27 cellular contexts compared by ENCODE assay signal in genomic region chr7:130822642-130823041, GRCh38.
DNase-seq lines count a peak whose midpoint lies in the region; ATAC-seq, FAIRE-seq and TF ChIP-seq lines count a peak whose summit lies in the region.
"Had no signal": no experiment of that assay in that cellular context is flagged by ENCODE, and none has a peak within 500 bp of the region (broad histone marks: within the 10 kb centered on the region; RNA-seq: fewer than 3 reads in every experiment).

No MANE protein-coding gene starts in this region.

- peak; percentile 52 to 57 for ATAC-seq in activated T-cell treated with anti-CD3 and anti-CD28 coated beads, Interleukin-2, amount 50 U/mL, for 72 hours (replicated peaks in 1 of 2)
- ATAC-seq: HepG2 had no signal

- peaks cover 25% of the 10 kb centered on the region for H3K4me1 ChIP-seq in OCI-LY3 (ENCODE audit: low read length)
- H3K4me1 ChIP-seq: thyroid gland had no signal

- peaks cover 9 to 22% of the 10 kb centered on the region in 2 donors for H3K36me3 Mint-ChIP-seq in activated T-cell treated with anti-CD3 and anti-CD28 coated beads, Interleukin-2, amount 50 U/mL, for 72 hours (ENCODE audit: insufficient read depth in 2 of 2)
- H3K36me3 Mint-ChIP-seq: CD4-positive, CD25-positive, alpha-beta regulatory T cell had no signal

- peak overlapping the region; percentile 54 for H3K4me2 ChIP-seq in OCI-LY3 (ENCODE audit: low read length)

- H3K36me3 ChIP-seq in OCI-LY3 (replicated peaks; ENCODE audit: low read depth, low read length), result peaks cover 7% of the 10 kb centered on the region
- H3K36me3 ChIP-seq: SJSA1, thyroid gland had no signal

- H3K4me3 Mint-ChIP-seq in activated T-cell treated with anti-CD3 and anti-CD28 coated beads, Interleukin-2, amount 50 U/mL, for 72 hours, result no peak overlapping the region
- H3K4me3 Mint-ChIP-seq: activated naive CD4-positive, alpha-beta T cell treated with anti-CD3 and anti-CD28 coated beads, Interleukin-2, amount 10 ng/mL, durations not matched to agents 7 days and 5 days; CD4-positive, CD25-positive, alpha-beta regulatory T cell; endodermal cell; nephron progenitor cell had no signal

- H3K4me1 Mint-ChIP-seq in activated T-cell treated with anti-CD3 and anti-CD28 coated beads, Interleukin-2, amount 50 U/mL, for 72 hours (ENCODE audit: low read depth), result peaks cover 20% of the 10 kb centered on the region
- H3K4me1 Mint-ChIP-seq: endodermal cell, nephron progenitor cell had no signal

- H3K79me2 ChIP-seq in OCI-LY3 (ENCODE audit: low read length), result no peaks in the 10 kb centered on the region

- H4K20me1 ChIP-seq in OCI-LY3 (ENCODE audit: insufficient read depth, low read length), result no peaks in the 10 kb centered on the region

- peak overlapping the region; percentile 38; the same call in 1 of the 2 replicates for H3K9ac ChIP-seq in OCI-LY3 (ENCODE audit: low read length)

- peaks cover 16% of the 10 kb centered on the region; the same call in 1 of the 2 replicates for H3K9me3 ChIP-seq in OCI-LY3 (ENCODE audit: insufficient read depth, low read length)
- H3K9me3 ChIP-seq: SJSA1, thyroid gland had no signal

- no peaks in the 10 kb centered on the region for H3K27me3 ChIP-seq in OCI-LY3 (ENCODE audit: low read depth, low read length)
- H3K27me3 ChIP-seq: SJSA1, thyroid gland had no signal

- TF ChIP-seq CTCF in OCI-LY3 (IDR thresholded peaks at IDR 0.05; ENCODE audit: low read depth, low read length) (no peak), fibroblast of villous mesenchyme (IDR thresholded peaks at IDR 0.05; ENCODE audit: insufficient read depth, low read depth, low read length) (no peak)

- no peak overlapping the region for H2AFZ ChIP-seq in OCI-LY3 (ENCODE audit: low read depth, low read length)

- peaks cover 6 to 10% of the 10 kb centered on the region in 2 donors for H3K9me3 Mint-ChIP-seq in activated T-cell treated with anti-CD3 and anti-CD28 coated beads, Interleukin-2, amount 50 U/mL, for 72 hours

- no peak for FAIRE-seq in RCC 7860 (lab: Jason Lieb, UNC)
- FAIRE-seq: colon, H1, HepG2 had no signal

- no peaks in the 10 kb centered on the region for H3K27me3 Mint-ChIP-seq in activated T-cell treated with anti-CD3 and anti-CD28 coated beads, Interleukin-2, amount 50 U/mL, for 72 hours (ENCODE audit: low read depth)
- H3K27me3 Mint-ChIP-seq: activated naive CD4-positive, alpha-beta T cell treated with anti-CD3 and anti-CD28 coated beads, Interleukin-2, amount 10 ng/mL, durations not matched to agents 7 days and 5 days had no signal

- peak overlapping the region; percentile 81 for H3K27ac ChIP-seq in OCI-LY3 (ENCODE audit: low read length)
- H3K27ac ChIP-seq: SJSA1, thyroid gland had no signal

- H3K4me3 ChIP-seq in OCI-LY3 (ENCODE audit: low read length) (peak overlapping the region; percentile 48), fibroblast of villous mesenchyme (ENCODE audit: low read depth, low read length) (no peak overlapping the region)
- H3K4me3 ChIP-seq: SJSA1, thyroid gland had no signal

- DNase-seq in activated T-cell treated with anti-CD3 and anti-CD28 coated beads, Interleukin-2, amount 50 U/mL, for 72 hours, result no peak
- no peak for DNase-seq in activated T-cell treated with anti-CD3 and anti-CD28 coated beads, Interleukin-2, amount 50 U/mL, for 1 hour
- peak; percentile 36 for DNase-seq in fibroblast of villous mesenchyme (ENCODE audit: low read depth)
- peak; percentile 24 for DNase-seq in stromal cell of bone marrow (ENCODE audit: low read depth)
- DNase-seq in AG08396 (ENCODE audit: low spot score), result no peak
- DNase-seq in GM19240 (ENCODE audit: insufficient read length, low spot score), result no peak
- DNase-seq in RCC 7860 (ENCODE audit: low spot score), result no peak
- DNase-seq: activated CD4-positive, alpha-beta T cell treated with anti-CD3 and anti-CD28 coated beads for 1 hour; activated CD8-positive, alpha-beta memory T cell treated with anti-CD3 and anti-CD28 coated beads, Interleukin-2, amount 50 U/mL, for 4 hours; activated naive CD4-positive, alpha-beta T cell treated with anti-CD3 and anti-CD28 coated beads, Interleukin-2, amount 10 ng/mL, durations not matched to agents 7 days and 5 days; DMS153; endodermal cell; hypothalamus; kidney glomerular epithelial cell; mesendoderm; MV-4-11; NCI-H2081 treated with DMSO at 0.1 percent for 48 hours; NCI-H510A treated with DMSO at 0.1 percent for 48 hours; nephron progenitor cell; stimulated activated CD4-positive, alpha-beta T cell treated with anti-CD3 and anti-CD28 coated beads, Interleukin-12 subunit alpha, Interleukin-12 subunit beta, amount 100 ng/mL, for 4 hours; thyroid gland had no signal

- peak overlapping the region; percentile 86 for H3K27ac Mint-ChIP-seq in activated T-cell treated with anti-CD3 and anti-CD28 coated beads, Interleukin-2, amount 50 U/mL, for 72 hours
- H3K27ac Mint-ChIP-seq: activated naive CD4-positive, alpha-beta T cell treated with anti-CD3 and anti-CD28 coated beads, Interleukin-2, amount 10 ng/mL, durations not matched to agents 7 days and 5 days; CD4-positive, CD25-positive, alpha-beta regulatory T cell; endodermal cell; nephron progenitor cell had no signal

Comparison
In these comparisons a context has a peak if more than half of its experiments do, and no peak if none do; other contexts are left out.
1. DNase-seq: peak in fibroblast of villous mesenchyme (single experiment) and stromal cell of bone marrow (single experiment); none in activated T-cell treated with anti-CD3 and anti-CD28 coated beads, Interleukin-2, amount 50 U/mL, for 72 hours (0 of 2), activated T-cell treated with anti-CD3 and anti-CD28 coated beads, Interleukin-2, amount 50 U/mL, for 1 hour (single experiment), AG08396 (single experiment), GM19240 (single experiment) and RCC 7860 (single experiment).